11 cellular contexts compared by ENCODE assay signal in genomic region chr15:31799711-31800321, GRCh38.
DNase-seq lines count a peak whose midpoint lies in the region; ATAC-seq and TF ChIP-seq lines count a peak whose summit lies in the region.
"Had no signal": no experiment of that assay in that cellular context is flagged by ENCODE, and none has a peak within 500 bp of the region (broad histone marks: within the 10 kb centered on the region; RNA-seq: fewer than 3 reads in every experiment).

No MANE protein-coding gene starts in this region.

- 96 to 100% methylated on average over 3 to 7 of the region's 7 CpGs for whole genome bisulfite sequencing in endodermal cell (ENCODE audit: insufficient coverage in 1 of 2, insufficient read length in 1 of 2), 2 experiments

- H3K4me3 ChIP-seq in AG10803 (ENCODE audit: low read length), result no peak overlapping the region
- H3K4me3 ChIP-seq in endodermal cell (ENCODE audit: low read length), result no peak overlapping the region

- H3K27me3 ChIP-seq in endodermal cell (ENCODE audit: control insufficient read depth, insufficient read depth, low read length, poor library complexity, severe bottlenecking), result no peaks in the 10 kb centered on the region
- H3K27me3 ChIP-seq: brain microvascular endothelial cell had no signal

- peaks cover 17% of the 10 kb centered on the region for H3K4me1 Mint-ChIP-seq in endodermal cell
- H3K4me1 Mint-ChIP-seq: activated CD4-positive, alpha-beta T cell treated with anti-CD3 and anti-CD28 coated beads, Interleukin-2, amount 10 ng/mL, durations not matched to agents 7 days and 5 days had no signal

- no peaks in the 10 kb centered on the region for H3K9me3 Mint-ChIP-seq in endodermal cell
- H3K9me3 Mint-ChIP-seq: activated CD4-positive, alpha-beta T cell treated with anti-CD3 and anti-CD28 coated beads, Interleukin-2, amount 10 ng/mL, durations not matched to agents 7 days and 5 days had no signal

- no peaks in the 10 kb centered on the region for H3K36me3 ChIP-seq in endodermal cell (ENCODE audit: control insufficient read depth, insufficient read depth, low read length)
- H3K36me3 ChIP-seq: brain microvascular endothelial cell had no signal

- H3K4me1 ChIP-seq in endodermal cell (ENCODE audit: control insufficient read depth, insufficient read depth, low read length), result peaks cover 4% of the 10 kb centered on the region

- no peak overlapping the region for H3K27ac ChIP-seq in endodermal cell (ENCODE audit: low read depth, low read length)
- H3K27ac ChIP-seq: brain microvascular endothelial cell had no signal

- H3K9ac ChIP-seq in endodermal cell (ENCODE audit: extremely low read depth, low read length, poor library complexity, severe bottlenecking), result no peak overlapping the region

- H3K36me3 Mint-ChIP-seq in endodermal cell (ENCODE audit: low read depth), result no peaks in the 10 kb centered on the region

- TF ChIP-seq CTCF in AG10803 (conservative IDR thresholded peaks at IDR 0.05; ENCODE audit: low read length), result no peak
- TF ChIP-seq CTCF in endodermal cell (conservative IDR thresholded peaks at IDR 0.05), result no peak

- peak; percentile 77 for ATAC-seq in GM19043 (IDR thresholded peaks at IDR 0.05; ENCODE audit: low read depth, unreplicated experiment)
- ATAC-seq in HG02852 (IDR thresholded peaks at IDR 0.05; ENCODE audit: unreplicated experiment), result peak; percentile 84

- H3K27me3 Mint-ChIP-seq in endodermal cell (ENCODE audit: insufficient read depth), result no peaks in the 10 kb centered on the region
- H3K27me3 Mint-ChIP-seq: activated CD4-positive, alpha-beta T cell treated with anti-CD3 and anti-CD28 coated beads, Interleukin-2, amount 10 ng/mL, durations not matched to agents 7 days and 5 days had no signal

- peak; percentile 33 for DNase-seq in AG10803 (ENCODE audit: low read depth)
- DNase-seq in M059J (ENCODE audit: low read depth), result peak; percentile 40
- no peak for DNase-seq in endodermal cell
- DNase-seq in COLO668 (lab: John Stamatoyannopoulos, UW; ENCODE audit: unreplicated experiment), result no peak
- no peak for DNase-seq in stimulated activated CD4-positive, alpha-beta T cell treated with anti-CD3 and anti-CD28 coated beads, Interleukin-4, amount 100 ng/mL, for 24 hours
- no peak for DNase-seq in medulla oblongata (ENCODE audit: extremely low spot score)
- DNase-seq: activated CD4-positive, alpha-beta T cell treated with anti-CD3 and anti-CD28 coated beads, Interleukin-2, amount 10 ng/mL, durations not matched to agents 7 days and 5 days; brain microvascular endothelial cell; trophoblast cell had no signal

- no peak overlapping the region for H3K4me3 Mint-ChIP-seq in endodermal cell
- H3K4me3 Mint-ChIP-seq: activated CD4-positive, alpha-beta T cell treated with anti-CD3 and anti-CD28 coated beads, Interleukin-2, amount 10 ng/mL, durations not matched to agents 7 days and 5 days had no signal

- no peak overlapping the region for H3K27ac Mint-ChIP-seq in endodermal cell
- H3K27ac Mint-ChIP-seq: activated CD4-positive, alpha-beta T cell treated with anti-CD3 and anti-CD28 coated beads, Interleukin-2, amount 10 ng/mL, durations not matched to agents 7 days and 5 days had no signal

- no peaks in the 10 kb centered on the region for H3K9me3 ChIP-seq in endodermal cell (ENCODE audit: control insufficient read depth, low read length)

Comparison
In these comparisons a context has a peak if more than half of its experiments do, and no peak if none do; other contexts are left out.
1. DNase-seq: peak in AG10803 (single experiment) and M059J (single experiment); none in endodermal cell (single experiment), COLO668 (single experiment), stimulated activated CD4-positive, alpha-beta T cell treated with anti-CD3 and anti-CD28 coated beads, Interleukin-4, amount 100 ng/mL, for 24 hours (single experiment) and medulla oblongata (single experiment).